In the genomic region with DNA sequence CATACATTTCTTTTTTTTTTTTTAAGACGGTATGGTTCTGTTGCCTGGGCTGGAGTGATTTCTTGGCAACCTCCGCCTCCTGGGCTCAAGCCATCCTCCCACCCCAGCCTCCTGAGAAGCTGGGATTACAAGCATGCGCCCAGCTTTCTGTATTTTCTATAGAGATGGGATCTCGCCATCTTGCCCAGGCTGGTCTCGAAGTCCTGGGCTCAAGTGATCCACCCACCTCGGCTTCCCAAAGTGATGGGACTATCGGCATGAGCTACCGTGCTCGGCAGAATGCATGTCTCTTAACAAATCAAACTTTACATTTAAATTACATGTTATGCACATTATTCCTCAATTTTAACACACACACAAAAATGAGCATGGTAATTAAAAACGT, we compare ENCODE assay signal across 9 cellular contexts. TPM values are rescaled to one million over a fixed set of nuclear protein-coding genes. Genes with fewer than 3 reads are reported as not detected.
DNase-seq lines count a peak whose midpoint lies in the region; ATAC-seq and TF ChIP-seq lines count a peak whose summit lies in the region.
"Had no signal": no experiment of that assay in that cellular context is flagged by ENCODE, and none has a peak within 500 bp of the region (broad histone marks: within the 10 kb centered on the region; RNA-seq: fewer than 3 reads in every experiment).

No MANE protein-coding gene starts in this region.

- no peak for TF ChIP-seq CTCF in foreskin fibroblast (IDR thresholded peaks at IDR 0.05; ENCODE audit: low read depth, low read length)
- TF ChIP-seq CTCF in GM10248 (IDR thresholded peaks at IDR 0.05; ENCODE audit: control extremely low read depth, extremely low read depth, low read depth, missing control alignments) = no peak

- DNase-seq in activated T-cell treated with anti-CD3 and anti-CD28 coated beads, Interleukin-2, amount 50 U/mL, for 4 hours = no peak
- DNase-seq in activated T-cell treated with anti-CD3 and anti-CD28 coated beads, Interleukin-2, amount 50 U/mL, for 48 hours = no peak
- no peak for DNase-seq in activated CD4-positive, alpha-beta memory T cell treated with anti-CD3 and anti-CD28 coated beads for 36 hours
- DNase-seq in foreskin fibroblast (no peak), GM10248 (ENCODE audit: extremely low spot score) (no peak)
- no peak for DNase-seq in stimulated activated naive B cell treated with anti-CD40 and anti-IgM and Interleukin-4, amounts not matched to agents 10 μg/mL and 1 μg/mL and 100 μg/mL, for 72 hours
- no peak for DNase-seq in stimulated activated naive CD4-positive, alpha-beta T cell (lab: John Stamatoyannopoulos, UW)
- DNase-seq: NCI-H2081 had no signal

- H3K27me3 Mint-ChIP-seq in activated T-cell treated with anti-CD3 and anti-CD28 coated beads, Interleukin-2, amount 50 U/mL, for 4 hours (ENCODE audit: low read depth) = no peaks in the 10 kb centered on the region
- no peaks in the 10 kb centered on the region for H3K27me3 Mint-ChIP-seq in activated CD4-positive, alpha-beta memory T cell treated with anti-CD3 and anti-CD28 coated beads for 36 hours
- no peaks in the 10 kb centered on the region for H3K27me3 Mint-ChIP-seq in stimulated activated naive B cell treated with anti-CD40 and anti-IgM and Interleukin-4, amounts not matched to agents 10 μg/mL and 1 μg/mL and 100 μg/mL, for 72 hours

- POLR2A ChIA-PET in activated CD4-positive, alpha-beta memory T cell treated with anti-CD3 and anti-CD28 coated beads for 36 hours (lab: Charles Lee) = interaction anchor here (0.9 kb wide), 1 partner anchor 28 kb away, joined by 4 read pairs; no protein-coding TSS in a partner anchor
- POLR2A ChIA-PET in GM10248 (lab: Yijun Ruan, JAX) = no interaction called here

- H3K4me3 Mint-ChIP-seq in activated T-cell treated with anti-CD3 and anti-CD28 coated beads, Interleukin-2, amount 50 U/mL, for 4 hours = peak overlapping the region; percentile 92
- H3K4me3 Mint-ChIP-seq in activated CD4-positive, alpha-beta memory T cell treated with anti-CD3 and anti-CD28 coated beads for 36 hours = peak overlapping the region; percentile 94
- peak overlapping the region; percentile 52 to 89 for H3K4me3 Mint-ChIP-seq in stimulated activated naive B cell treated with anti-CD40 and anti-IgM and Interleukin-4, amounts not matched to agents 10 μg/mL and 1 μg/mL and 100 μg/mL, for 72 hours

- H3K4me3 ChIP-seq in foreskin fibroblast (ENCODE audit: low read depth in 1 of 2, low read length in 2 of 2) = peak overlapping the region; percentile 63 to 94

- peak overlapping the region; percentile 94 for H3K27ac Mint-ChIP-seq in activated CD4-positive, alpha-beta memory T cell treated with anti-CD3 and anti-CD28 coated beads for 36 hours
- no peak overlapping the region for H3K27ac Mint-ChIP-seq in stimulated activated naive B cell treated with anti-CD40 and anti-IgM and Interleukin-4, amounts not matched to agents 10 μg/mL and 1 μg/mL and 100 μg/mL, for 72 hours

- no peaks in the 10 kb centered on the region for H3K9me3 Mint-ChIP-seq in activated T-cell treated with anti-CD3 and anti-CD28 coated beads, Interleukin-2, amount 50 U/mL, for 4 hours
- H3K9me3 Mint-ChIP-seq in activated CD4-positive, alpha-beta memory T cell treated with anti-CD3 and anti-CD28 coated beads for 36 hours = no peaks in the 10 kb centered on the region
- H3K9me3 Mint-ChIP-seq in stimulated activated naive B cell treated with anti-CD40 and anti-IgM and Interleukin-4, amounts not matched to agents 10 μg/mL and 1 μg/mL and 100 μg/mL, for 72 hours = no peaks in the 10 kb centered on the region

- CTCF ChIA-PET in activated CD4-positive, alpha-beta memory T cell treated with anti-CD3 and anti-CD28 coated beads for 36 hours (lab: Charles Lee) = interaction anchor here (1.1 to 2.6 kb wide), 3 partner anchors 15 to 127 kb away, joined by 4 to 20 read pairs (median 9); a partner anchor contains a TSS
- CTCF ChIA-PET in GM10248 (lab: Yijun Ruan, JAX) = no interaction called here

- intact Hi-C loops in activated CD4-positive, alpha-beta memory T cell treated with anti-CD3 and anti-CD28 coated beads for 36 hours (cut with micrococcal nuclease) = loop anchor here (2.0 kb wide), 1 partner anchor 26 kb away; no protein-coding TSS in a partner anchor

- no peak for ATAC-seq in activated T-cell treated with anti-CD3 and anti-CD28 coated beads, Interleukin-2, amount 50 U/mL, for 4 hours
- ATAC-seq in stimulated activated naive B cell treated with anti-CD40 and anti-IgM and Interleukin-4, amounts not matched to agents 10 μg/mL and 1 μg/mL and 100 μg/mL, for 72 hours (replicated peaks) = no peak
- ATAC-seq in HG03095 (IDR thresholded peaks at IDR 0.05; ENCODE audit: unreplicated experiment) = no peak

- peaks cover 13% of the 10 kb centered on the region for H3K36me3 Mint-ChIP-seq in activated T-cell treated with anti-CD3 and anti-CD28 coated beads, Interleukin-2, amount 50 U/mL, for 4 hours (ENCODE audit: insufficient read depth)
- H3K36me3 Mint-ChIP-seq in activated CD4-positive, alpha-beta memory T cell treated with anti-CD3 and anti-CD28 coated beads for 36 hours = peaks cover 24% of the 10 kb centered on the region
- peaks cover 22 to 30% of the 10 kb centered on the region in 2 donors for H3K36me3 Mint-ChIP-seq in stimulated activated naive B cell treated with anti-CD40 and anti-IgM and Interleukin-4, amounts not matched to agents 10 μg/mL and 1 μg/mL and 100 μg/mL, for 72 hours

- H3K4me1 Mint-ChIP-seq in activated T-cell treated with anti-CD3 and anti-CD28 coated beads, Interleukin-2, amount 50 U/mL, for 4 hours (ENCODE audit: low read depth) = peaks cover 29% of the 10 kb centered on the region
- H3K4me1 Mint-ChIP-seq in activated CD4-positive, alpha-beta memory T cell treated with anti-CD3 and anti-CD28 coated beads for 36 hours (ENCODE audit: low read depth) = peaks cover 30% of the 10 kb centered on the region
- peaks cover 12 to 41% of the 10 kb centered on the region in 2 donors for H3K4me1 Mint-ChIP-seq in stimulated activated naive B cell treated with anti-CD40 and anti-IgM and Interleukin-4, amounts not matched to agents 10 μg/mL and 1 μg/mL and 100 μg/mL, for 72 hours

RNA-seq across cellular contexts. Expression of a gene that starts 1.2 kb away (rescaled TPM):
- 100 to 1,000 TPM; 431 to 445 (median 436) TPM for total RNA-seq in activated T-cell treated with anti-CD3 and anti-CD28 coated beads, Interleukin-2, amount 50 U/mL, for 4 hours
- 100 to 1,000 TPM; 365 to 374 TPM for total RNA-seq in activated CD4-positive, alpha-beta memory T cell treated with anti-CD3 and anti-CD28 coated beads for 36 hours

RNA-seq across cellular contexts. Expression of a gene that starts 1.9 kb away (rescaled TPM):
- 1 to 10 TPM; 3.6 to 3.8 (median 3.8) TPM for total RNA-seq in activated T-cell treated with anti-CD3 and anti-CD28 coated beads, Interleukin-2, amount 50 U/mL, for 4 hours
- total RNA-seq in activated CD4-positive, alpha-beta memory T cell treated with anti-CD3 and anti-CD28 coated beads for 36 hours = 1 to 10 TPM; 3.1 to 4.7 TPM

RNA-seq across cellular contexts. Expression of a gene that starts 11.5 kb away (rescaled TPM):
- 10 to 100 TPM; 10.6 to 13.7 (median 13.4) TPM for total RNA-seq in activated T-cell treated with anti-CD3 and anti-CD28 coated beads, Interleukin-2, amount 50 U/mL, for 4 hours
- 1 to 10 TPM; 6.9 to 8.2 TPM for total RNA-seq in activated CD4-positive, alpha-beta memory T cell treated with anti-CD3 and anti-CD28 coated beads for 36 hours

RNA-seq across cellular contexts. Expression of a gene that starts 20.8 kb away (rescaled TPM):
- under 1 TPM; 0.13 to 0.19 (median 0.18) TPM for total RNA-seq in activated T-cell treated with anti-CD3 and anti-CD28 coated beads, Interleukin-2, amount 50 U/mL, for 4 hours
- under 1 TPM; 0.44 to 0.50 TPM for total RNA-seq in activated CD4-positive, alpha-beta memory T cell treated with anti-CD3 and anti-CD28 coated beads for 36 hours
